ENCODE assay signal across 15 cellular contexts in the genomic region with DNA sequence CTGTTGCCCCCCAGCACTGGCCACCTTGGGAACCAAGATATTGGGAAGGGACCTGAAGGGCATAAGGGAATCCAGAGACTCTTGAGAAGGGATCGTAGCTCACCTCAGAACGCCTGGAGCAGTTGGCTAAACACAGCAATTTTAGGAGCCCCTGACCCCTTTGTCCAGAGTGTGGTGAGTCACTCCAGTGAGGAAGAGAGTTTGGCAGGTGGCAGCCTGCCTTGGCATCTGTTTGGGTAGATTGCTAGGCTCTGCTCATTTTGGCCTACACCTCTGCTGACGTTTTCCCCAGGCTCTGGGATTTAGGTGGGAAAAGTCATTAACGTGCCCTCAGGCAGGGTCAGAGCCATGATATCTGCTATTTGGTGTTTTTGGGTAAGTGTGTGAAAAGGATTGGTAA.
DNase-seq lines count a peak whose midpoint lies in the region; ATAC-seq, FAIRE-seq and TF ChIP-seq lines count a peak whose summit lies in the region.
"Had no signal": no experiment of that assay in that cellular context is flagged by ENCODE, and none has a peak within 500 bp of the region (broad histone marks: within the 10 kb centered on the region; RNA-seq: fewer than 3 reads in every experiment).

No MANE protein-coding gene starts in this region.

- H3K79me2 ChIP-seq in endothelial cell of umbilical vein (ENCODE audit: control insufficient read depth, insufficient read depth, low read length) = peaks cover 88% of the 10 kb centered on the region

- FAIRE-seq in endothelial cell of umbilical vein (lab: Jason Lieb, UNC) (no peak), pancreas (lab: Jason Lieb, UNC) (no peak), D721Med (lab: Jason Lieb, UNC) (no peak)
- FAIRE-seq: colon had no signal

- POLR2A ChIA-PET in endothelial cell of umbilical vein (lab: Charles Lee) = no interaction called here

- no peaks in the 10 kb centered on the region for H3K9me3 ChIP-seq in endothelial cell of umbilical vein (replicated peaks; ENCODE audit: control insufficient read depth, insufficient read depth, low read length)
- no peaks in the 10 kb centered on the region for H3K9me3 ChIP-seq in pancreas
- H3K9me3 ChIP-seq: testis had no signal

- 46 to 66% methylated on average over 4 of the region's 4 CpGs for WGBS in pancreas, 2 donors

- dilution Hi-C loops in endothelial cell of umbilical vein (cut with MboI; ENCODE audit: extremely low pct_ligation_motif_present, low sequenced_read_pairs) = no loop called here

- H3K9me1 ChIP-seq in endothelial cell of umbilical vein (replicated peaks; ENCODE audit: control insufficient read depth, extremely low read depth, insufficient read depth, low read length) = no peaks in the 10 kb centered on the region

- intact Hi-C loops in endothelial cell of umbilical vein (cut with micrococcal nuclease) = loop anchor here (5.0 to 10.0 kb wide), 2 partner anchors 385 to 477 kb away; no protein-coding TSS in a partner anchor
- intact Hi-C loops in pancreas (cut with DNase I) = loop anchor here in 1 of 3 donors (10.0 kb wide), 1 partner anchor 113 kb away; no protein-coding TSS in a partner anchor

- CTCF ChIA-PET in endothelial cell of umbilical vein (lab: Charles Lee) = interaction anchor here (0.9 to 1.6 kb wide), 3 partner anchors 458 to 477 kb away, joined by 4 to 7 read pairs (median 4); no protein-coding TSS in a partner anchor

- H2AFZ ChIP-seq in endothelial cell of umbilical vein (ENCODE audit: low read depth, low read length) = no peak overlapping the region

- BruUV-seq in endothelial cell of umbilical vein (replicated peaks; lab: Mats Ljungman, UMichigan) = no TSS peak

- no peaks in the 10 kb centered on the region for H3K27me3 ChIP-seq in endothelial cell of umbilical vein (ENCODE audit: control insufficient read depth in 2 of 2, insufficient read depth in 2 of 2, low read length in 2 of 2)
- H3K27me3 ChIP-seq in pancreas = no peaks in the 10 kb centered on the region
- H3K27me3 ChIP-seq: testis had no signal

- H3K9ac ChIP-seq in endothelial cell of umbilical vein (replicated peaks; ENCODE audit: extremely low read depth, insufficient read depth, low read length) = no peak overlapping the region

- no peak for TF ChIP-seq POLR2A in endothelial cell of umbilical vein (IDR thresholded peaks at IDR 0.05; ENCODE audit: low read depth, low read length)

- no peak for TF ChIP-seq CTCF in C4-2B (conservative IDR thresholded peaks at IDR 0.05)
- TF ChIP-seq CTCF in endothelial cell of umbilical vein (IDR thresholded peaks at IDR 0.05; ENCODE audit: extremely low read depth in 1 of 2, insufficient read depth in 1 of 2, low read depth in 1 of 2, low read length in 2 of 2) = no peak
- no peak for TF ChIP-seq CTCF in pancreas (IDR thresholded peaks at IDR 0.05)
- TF ChIP-seq CTCF in D721Med (IDR thresholded peaks at IDR 0.05; ENCODE audit: insufficient read depth, missing control alignments) = no peak

- H3K36me3 ChIP-seq in endothelial cell of umbilical vein (ENCODE audit: control insufficient read depth in 2 of 2, extremely low read depth in 1 of 2, insufficient read depth in 2 of 2, low read length in 2 of 2) (peaks cover 2 to 3% of the 10 kb centered on the region in 2 experiments), pancreas (no peaks in the 10 kb centered on the region)

- H4K20me1 ChIP-seq in endothelial cell of umbilical vein (replicated peaks; ENCODE audit: control insufficient read depth, extremely low read depth, insufficient read depth, low read length) = peaks cover 2% of the 10 kb centered on the region

- ATAC-seq in pancreas (no peak), HG02840 (IDR thresholded peaks at IDR 0.05; ENCODE audit: low FRiP score, unreplicated experiment) (no peak)
- ATAC-seq: activated CD8-positive, alpha-beta T cell treated with anti-CD3 and anti-CD28 coated beads, Interleukin-2, amount 10 ng/mL, durations not matched to agents 7 days and 5 days; activated T-cell treated with anti-CD3 and anti-CD28 coated beads, Interleukin-2, amount 50 U/mL, for 4 hours had no signal

- no peak overlapping the region for H3K4me2 ChIP-seq in endothelial cell of umbilical vein (ENCODE audit: insufficient read depth, low read length)

- H3K4me1 ChIP-seq in endothelial cell of umbilical vein (ENCODE audit: control insufficient read depth, extremely low read depth, insufficient read depth, low read length) = peaks cover 30% of the 10 kb centered on the region
- peaks cover 35 to 79% (median 71%) of the 10 kb centered on the region in 3 donors for H3K4me1 ChIP-seq in pancreas
- H3K4me1 ChIP-seq: testis had no signal

- H3K27ac ChIP-seq in C4-2B = peak overlapping the region; percentile 68
- peak overlapping the region; percentile 10 for H3K27ac ChIP-seq in endothelial cell of umbilical vein (ENCODE audit: insufficient read depth, low read depth, low read length)
- peak overlapping the region in 3 of 4 donors; percentile 13 to 61 (median 52) for H3K27ac ChIP-seq in pancreas
- H3K27ac ChIP-seq: SK-N-MC, testis had no signal

- H3K4me3 ChIP-seq in endothelial cell of umbilical vein (replicated peaks in 1 of 3; ENCODE audit: insufficient read depth in 1 of 3, low read depth in 1 of 3, low read length in 3 of 3) (no peak overlapping the region), pancreas (no peak overlapping the region)
- H3K4me3 ChIP-seq: SK-N-MC, testis had no signal

- DNase-seq in NCI-H1694 (lab: John Stamatoyannopoulos, UW) (peak; percentile 17), endothelial cell of umbilical vein (ENCODE audit: low read depth, low spot score) (peak; percentile 64), pancreas (no peak), D721Med (ENCODE audit: insufficient read length, low spot score) (no peak), DMS53 (lab: John Stamatoyannopoulos, UW) (no peak)
- DNase-seq: activated CD4-positive, CD25-positive, alpha-beta regulatory T cell; activated CD8-positive, alpha-beta T cell treated with anti-CD3 and anti-CD28 coated beads, Interleukin-2, amount 10 ng/mL, durations not matched to agents 7 days and 5 days; activated T-cell treated with anti-CD3 and anti-CD28 coated beads, Interleukin-2, amount 50 U/mL, for 4 hours; GOT3; NCI-H2171 treated with DMSO at 0.1 percent for 48 hours; testis had no signal

TF ChIP-seq in endothelial cell of umbilical vein, 7 proteins besides CTCF, POLR2A, EP300 and RAD21:
- TF ChIP-seq MYC (IDR thresholded peaks at IDR 0.05; ENCODE audit: low read depth, low read length) = no peak
- TF ChIP-seq, protein P1, sequence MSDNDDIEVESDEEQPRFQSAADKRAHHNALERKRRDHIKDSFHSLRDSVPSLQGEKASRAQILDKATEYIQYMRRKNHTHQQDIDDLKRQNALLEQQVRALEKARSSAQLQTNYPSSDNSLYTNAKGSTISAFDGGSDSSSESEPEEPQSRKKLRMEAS (IDR thresholded peaks at IDR 0.05; ENCODE audit: insufficient read depth, insufficient read length) = no peak
- TF ChIP-seq POLR2AphosphoS5 (IDR thresholded peaks at IDR 0.05; ENCODE audit: insufficient read depth, low read depth, low read length) = no peak
- TF ChIP-seq JUN (IDR thresholded peaks at IDR 0.05; ENCODE audit: borderline replicate concordance, insufficient read depth, insufficient read length, low read depth) = peak; percentile 46
- no peak for TF ChIP-seq EZH2 (IDR thresholded peaks at IDR 0.05; ENCODE audit: borderline replicate concordance, low read depth, low read length, severe bottlenecking)
- no peak for TF ChIP-seq FOS (IDR thresholded peaks at IDR 0.05; ENCODE audit: borderline replicate concordance, insufficient read depth, low read length)
- no peak for TF ChIP-seq GATA2 (IDR thresholded peaks at IDR 0.05; ENCODE audit: insufficient read depth, insufficient read length, low read depth, low read length)

Comparison
In these comparisons a context has a peak if more than half of its experiments do, and no peak if none do; other contexts are left out.
1. H3K27ac ChIP-seq: peak in every context shown above with its lines; median percentile 68 in C4-2B; 52 in pancreas; 10 in endothelial cell of umbilical vein.
2. DNase-seq: peak in NCI-H1694 (single experiment) and endothelial cell of umbilical vein (single experiment); none in pancreas (0 of 6), D721Med (single experiment) and DMS53 (single experiment).